In the genomic region with DNA sequence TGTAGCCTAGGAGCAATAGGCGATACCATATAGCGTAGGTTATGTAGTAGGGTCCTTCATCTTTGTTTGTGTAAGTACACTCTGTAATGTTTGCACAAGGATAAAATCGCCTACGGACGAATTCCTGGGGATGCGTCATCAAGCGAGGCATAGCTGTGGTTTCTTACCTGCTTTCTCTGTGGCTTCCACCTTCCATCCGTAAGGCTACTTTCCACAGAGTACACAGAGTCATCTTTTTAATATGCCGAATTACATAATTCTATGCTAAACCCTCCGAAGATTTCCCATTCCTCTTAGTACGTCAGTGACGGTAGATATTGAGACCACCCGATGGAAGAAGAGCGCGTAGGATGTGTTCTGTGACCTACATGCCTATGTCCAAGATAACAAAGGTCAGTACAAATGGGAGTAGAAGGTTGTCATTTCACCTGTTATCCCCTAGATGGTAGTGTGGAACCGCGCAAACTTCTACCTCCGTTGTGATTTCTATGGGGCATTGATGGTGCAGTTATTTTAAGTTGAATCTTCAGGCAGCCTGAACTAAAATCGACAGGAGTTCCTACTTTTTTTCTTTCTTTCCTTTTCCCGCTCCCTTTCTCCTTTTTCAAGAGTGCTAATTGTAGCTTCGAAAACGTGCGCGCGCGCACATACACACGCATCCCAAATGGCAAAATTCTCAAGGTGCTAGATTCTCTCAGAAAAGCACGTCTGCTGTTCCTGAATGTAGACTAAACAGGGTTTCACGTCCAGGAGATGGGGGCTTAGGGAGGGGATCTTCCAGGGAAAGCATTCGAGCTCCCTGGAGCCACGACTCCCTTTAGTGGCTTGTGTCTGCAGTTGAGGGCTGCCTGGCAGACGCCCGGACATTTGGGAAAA, we compare ENCODE assay signal across 7 cellular contexts.
DNase-seq lines count a peak whose midpoint lies in the region; ATAC-seq, FAIRE-seq and TF ChIP-seq lines count a peak whose summit lies in the region.

No MANE protein-coding gene starts in this region.

- H3K4me1 ChIP-seq in left lung (no peaks in the 10 kb centered on the region), uterus (no peaks in the 10 kb centered on the region)

- TF ChIP-seq CTCF in choroid plexus epithelial cell (conservative IDR thresholded peaks at IDR 0.05; ENCODE audit: low read depth, low read length) (peak; percentile 82), left lung (IDR thresholded peaks at IDR 0.05) (peak; percentile 55 to 60), uterus (IDR thresholded peaks at IDR 0.05) (peak; percentile 27 to 53 (median 46))

- H3K9me3 ChIP-seq in left lung (no peaks in the 10 kb centered on the region), uterus (no peaks in the 10 kb centered on the region)

- H3K36me3 ChIP-seq in left lung = no peaks in the 10 kb centered on the region
- H3K36me3 ChIP-seq in uterus = no peaks in the 10 kb centered on the region

- DNase-seq in NOMO-1 treated with DMSO at 0.1 percent for 48 hours (lab: John Stamatoyannopoulos, UW; ENCODE audit: unreplicated experiment) (peak; percentile 60), choroid plexus epithelial cell (ENCODE audit: low read depth) (peak; percentile 90), left lung (no peak), uterus (no peak)

- intact Hi-C loops in left lung (cut with DNase I) (no loop called here), uterus (cut with DNase I; ENCODE audit: low total_unique reads) (no loop called here)

- H3K4me3 ChIP-seq in choroid plexus epithelial cell (ENCODE audit: low read depth, low read length) = peak overlapping the region; percentile 23
- no peak overlapping the region for H3K4me3 ChIP-seq in left lung
- no peak overlapping the region for H3K4me3 ChIP-seq in uterus

- peak; percentile 95 for ATAC-seq in GM19438 (IDR thresholded peaks at IDR 0.05; ENCODE audit: low read depth, unreplicated experiment)
- ATAC-seq in HG03354 (IDR thresholded peaks at IDR 0.05; ENCODE audit: poor library complexity, severe bottlenecking, unreplicated experiment) = peak; percentile 99
- ATAC-seq in left lung = peak; percentile 98

- FAIRE-seq in G401.6 (lab: Jason Lieb, UNC) = peak; percentile 89

- H3K27me3 ChIP-seq in left lung = no peaks in the 10 kb centered on the region
- H3K27me3 ChIP-seq in uterus = no peaks in the 10 kb centered on the region

- TF ChIP-seq POLR2A in uterus (IDR thresholded peaks at IDR 0.05) = no peak

- H3K27ac ChIP-seq in left lung (no peak overlapping the region), uterus (no peak overlapping the region)

Comparison
In these comparisons a context has a peak if more than half of its experiments do, and no peak if none do; other contexts are left out.
1. DNase-seq: peak in NOMO-1 treated with DMSO at 0.1 percent for 48 hours (single experiment) and choroid plexus epithelial cell (single experiment); none in left lung (0 of 2) and uterus (0 of 2).
2. Peak in every context shown above with its lines, with median percentiles within 50 percentile points of each other: ATAC-seq and CTCF ChIP-seq.